8 cellular contexts compared by ENCODE assay signal in the genomic region with DNA sequence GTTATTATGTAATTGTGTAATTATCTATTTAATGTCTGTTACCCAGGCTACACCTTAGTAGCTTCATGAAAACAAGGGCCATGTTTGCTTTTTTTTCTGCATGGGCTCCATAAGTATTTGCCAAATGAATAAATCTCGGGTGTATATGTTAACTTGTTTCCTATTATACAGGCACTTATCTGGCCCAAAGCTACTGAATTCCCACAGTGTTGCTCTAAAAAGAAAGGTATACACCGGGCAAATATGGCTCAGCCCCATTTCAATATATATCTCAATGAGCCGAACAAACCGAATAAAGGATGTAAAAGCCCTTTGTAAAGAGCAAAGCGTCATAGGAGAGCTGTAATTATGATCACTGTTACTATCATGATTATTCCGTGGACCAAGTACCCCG. TPM values are rescaled to one million over a fixed set of nuclear protein-coding genes. Genes with fewer than 3 reads are reported as not detected.
A peak's percentile ranks its signal among the peaks of the same experiment; 100 is the strongest.
DNase-seq lines count a peak whose midpoint lies in the region; ATAC-seq, FAIRE-seq and TF ChIP-seq lines count a peak whose summit lies in the region.

No MANE protein-coding gene starts in this region.

- in situ Hi-C loops in GM23248 (cut with MboI): loop anchor here (25.0 kb wide), 2 partner anchors 1274 to 1374 kb away; no protein-coding TSS in a partner anchor

- H3K4me3 ChIP-seq in GM23248: peak overlapping the region; percentile 94
- H3K4me3 ChIP-seq in OCI-LY1 (ENCODE audit: low read depth, low read length, poor library complexity, severe bottlenecking): peak overlapping the region; percentile 81
- H3K4me3 ChIP-seq in pancreas: peak overlapping the region; percentile 40 to 91 (median 80)

- peak overlapping the region; percentile 99 for H3K4me3 Mint-ChIP-seq in endothelial cell (ENCODE audit: unreplicated experiment)

- H3K79me2 ChIP-seq in GM23248 (ENCODE audit: insufficient read depth): peaks cover 5% of the 10 kb centered on the region; the same call in 1 of the 2 replicates
- no peaks in the 10 kb centered on the region for H3K79me2 ChIP-seq in OCI-LY1 (ENCODE audit: insufficient read depth, low read length)

- TF ChIP-seq CTCF in OCI-LY1 (IDR thresholded peaks at IDR 0.05; ENCODE audit: low read length) (no peak), endothelial cell (IDR thresholded peaks at IDR 0.05; ENCODE audit: unreplicated experiment) (no peak), pancreas (IDR thresholded peaks at IDR 0.05) (no peak)

- H3K27me3 ChIP-seq in GM23248 (replicated peaks; ENCODE audit: insufficient read depth) (no peaks in the 10 kb centered on the region), OCI-LY1 (ENCODE audit: insufficient read depth, low read length) (no peaks in the 10 kb centered on the region), pancreas (no peaks in the 10 kb centered on the region)

- H4K20me1 ChIP-seq in GM23248 (ENCODE audit: insufficient read depth): no peaks in the 10 kb centered on the region
- H4K20me1 ChIP-seq in OCI-LY1 (ENCODE audit: insufficient read depth, low read length): no peaks in the 10 kb centered on the region

- H3K4me1 ChIP-seq in GM23248 (ENCODE audit: insufficient read depth) (peaks cover 17% of the 10 kb centered on the region), OCI-LY1 (ENCODE audit: insufficient read depth, low read length, severe bottlenecking) (peaks cover 23% of the 10 kb centered on the region), pancreas (peaks cover 0 to 8% (median 0%) of the 10 kb centered on the region in 3 donors)

- ATAC-seq in pancreas (peak in 1 of 4 donors; percentile 6), HG03460 (IDR thresholded peaks at IDR 0.05; ENCODE audit: unreplicated experiment) (no peak)

- H3F3A ChIP-seq in GM23248 (ENCODE audit: insufficient read depth) (no peaks in the 10 kb centered on the region), OCI-LY1 (ENCODE audit: insufficient read depth, low read length) (no peaks in the 10 kb centered on the region)

- H3K27me3 Mint-ChIP-seq in endothelial cell (ENCODE audit: unreplicated experiment): peaks cover 13% of the 10 kb centered on the region

- H3K9ac ChIP-seq in GM23248: peak overlapping the region; percentile 94
- peak overlapping the region; percentile 76 for H3K9ac ChIP-seq in OCI-LY1 (ENCODE audit: low read length)

- H2AFZ ChIP-seq in GM23248 (peak overlapping the region; percentile 100), OCI-LY1 (ENCODE audit: low read length) (0 out of 2 replicates have a peak overlapping the region, but pooled peaks have one; percentile 37)

- peaks cover 45% of the 10 kb centered on the region for H3K4me1 Mint-ChIP-seq in endothelial cell (ENCODE audit: unreplicated experiment)

- intact Hi-C loops in pancreas (cut with DNase I): no loop called here

- FAIRE-seq in pancreas (lab: Jason Lieb, UNC): no peak

- DNase-seq in GM23248 (peak; percentile 50), endothelial cell (ENCODE audit: low spot score) (no peak), pancreas (no peak), NCI-H526 (lab: John Stamatoyannopoulos, UW) (no peak), iPS-NIHi11 (ENCODE audit: low spot score) (no peak), activated gamma-delta T cell treated with Interleukin-2 at 50 U/mL for 16 hours (no peak)

- WGBS in GM23248 (ENCODE audit: low coverage in 1 of 2, low lambda C conversion rate in 2 of 2, missing lambda C conversion rate in 2 of 2), 2 experiments: 0 to 3% methylated on average over 7 of the region's 7 CpGs
- 3% methylated on average over 7 of the region's 7 CpGs for WGBS in pancreas, 2 donors

- H3K9me3 ChIP-seq in GM23248 (ENCODE audit: low read depth) (no peaks in the 10 kb centered on the region), OCI-LY1 (ENCODE audit: low read length) (no peaks in the 10 kb centered on the region), pancreas (no peaks in the 10 kb centered on the region)

- H3K36me3 ChIP-seq in GM23248 (ENCODE audit: low read depth): no peaks in the 10 kb centered on the region
- no peaks in the 10 kb centered on the region for H3K36me3 ChIP-seq in OCI-LY1 (ENCODE audit: insufficient read depth, low read length)
- no peaks in the 10 kb centered on the region for H3K36me3 ChIP-seq in pancreas

- H3K27ac ChIP-seq in GM23248 (peak overlapping the region; percentile 65), OCI-LY1 (ENCODE audit: low read depth, low read length, poor library complexity, severe bottlenecking) (no peak overlapping the region), pancreas (peak overlapping the region in 1 of 4 donors; percentile 57)

- H3K9me2 ChIP-seq in GM23248 (ENCODE audit: insufficient read depth): no peaks in the 10 kb centered on the region
- H3K9me2 ChIP-seq in OCI-LY1 (ENCODE audit: low read depth, low read length): no peaks in the 10 kb centered on the region

- H3K36me3 Mint-ChIP-seq in endothelial cell (ENCODE audit: low read depth, unreplicated experiment): no peaks in the 10 kb centered on the region

- H3K27ac Mint-ChIP-seq in endothelial cell (ENCODE audit: unreplicated experiment): peak overlapping the region; percentile 90

- H3K9me3 Mint-ChIP-seq in endothelial cell (ENCODE audit: unreplicated experiment): no peaks in the 10 kb centered on the region

- H3K4me2 ChIP-seq in GM23248 (ENCODE audit: unreplicated experiment) (peak overlapping the region; percentile 96), OCI-LY1 (ENCODE audit: low read length) (peak overlapping the region; percentile 91)

RNA-seq across cellular contexts. Expression of a gene that starts 0.8 kb away (rescaled TPM):
- 19.2 and 20.7 TPM in 2 replicates for total RNA-seq in GM23248 (2014; rRNA removed; shearing (Covaris generic))
- polyA plus RNA-seq in GM23248 (2016; fragmentation: Nextera tagmentation; extraction: Ambion mirVana): 10.4 and 13.1 TPM in 2 replicates
- 28.9 TPM for total RNA-seq in endothelial cell (ENCODE audit: unreplicated experiment)
- 1 to 10 TPM; 2.2 to 5.0 (median 3.1) TPM for total RNA-seq in pancreas
- 1 to 10 TPM in 1 of 2 donors, under 1 TPM in 1; 0.84 to 2.4 TPM for polyA plus RNA-seq in pancreas
